ENCODE assay signal across 8 cellular contexts in the genomic region with DNA sequence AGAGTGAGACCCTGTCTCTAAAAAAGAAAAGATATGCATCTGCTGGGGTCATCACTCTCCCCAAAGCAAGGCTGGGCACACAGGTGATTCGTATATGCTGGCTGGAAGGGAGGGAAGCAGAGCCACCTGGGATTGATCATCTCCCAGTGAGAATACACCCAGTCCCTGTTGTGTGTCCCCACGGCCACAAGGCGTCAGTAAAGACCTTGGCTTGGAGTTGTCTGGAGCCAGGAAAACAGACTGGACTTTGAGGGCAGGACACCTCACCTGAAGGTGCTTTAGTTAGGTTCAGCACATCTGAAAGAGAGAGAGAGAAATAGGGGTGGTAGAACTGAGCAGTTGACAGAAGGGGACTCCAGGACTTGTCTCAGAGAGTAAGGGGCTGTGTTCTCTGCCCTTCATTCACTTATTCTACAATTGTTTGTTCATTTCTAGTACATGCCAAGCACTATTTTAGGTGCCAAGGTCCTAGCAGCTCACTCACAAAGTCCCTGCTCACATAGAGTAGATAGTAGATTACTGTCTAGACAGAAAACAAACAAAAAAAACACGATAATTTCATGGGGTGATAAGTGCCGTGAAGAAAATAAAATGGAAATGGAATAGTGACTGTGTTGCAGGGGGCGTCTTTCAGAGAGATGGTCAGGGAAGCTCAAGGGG. TPM values are rescaled to one million over a fixed set of nuclear protein-coding genes. Genes with fewer than 3 reads are reported as not detected.
DNase-seq lines count a peak whose midpoint lies in the region; ATAC-seq and TF ChIP-seq lines count a peak whose summit lies in the region.

No MANE protein-coding gene starts in this region.

- H3K4me1 ChIP-seq in Caco-2 (no peaks in the 10 kb centered on the region), upper lobe of right lung (no peaks in the 10 kb centered on the region)

- in situ Hi-C loops in T47D (cut with HindIII; ENCODE audit: low pct_unique_long_range_greater_than_20kb, low sequenced_read_pairs): no loop called here

- peak overlapping the region; percentile 53 for H3K27ac Mint-ChIP-seq in Caco-2 (ENCODE audit: unreplicated experiment)
- no peak overlapping the region for H3K27ac Mint-ChIP-seq in HFFc6
- H3K27ac Mint-ChIP-seq in immature natural killer cell: no peak overlapping the region

- H3K4me1 Mint-ChIP-seq in Caco-2 (ENCODE audit: low read depth, unreplicated experiment): peaks cover 15% of the 10 kb centered on the region
- peaks cover 23% of the 10 kb centered on the region for H3K4me1 Mint-ChIP-seq in HFFc6 (ENCODE audit: low read depth)
- H3K4me1 Mint-ChIP-seq in immature natural killer cell: peaks cover 16 to 21% of the 10 kb centered on the region in 2 donors

- H3K9me3 ChIP-seq in Caco-2 (no peaks in the 10 kb centered on the region), upper lobe of right lung (no peaks in the 10 kb centered on the region)

- CTCF ChIA-PET in Caco-2 (lab: Charles Lee): interaction anchor here (0.8 to 1.5 kb wide), 4 partner anchors 75 to 131 kb away, joined by 3 to 11 read pairs (median 4); no protein-coding TSS in a partner anchor

- no peak overlapping the region for H3K27ac ChIP-seq in upper lobe of right lung

- no TSS peak for BruUV-seq in Caco-2 (replicated peaks; lab: Mats Ljungman, UMichigan)

- H3K4me3 Mint-ChIP-seq in Caco-2 (ENCODE audit: unreplicated experiment) (no peak overlapping the region), HFFc6 (no peak overlapping the region), immature natural killer cell (no peak overlapping the region)

- POLR2A ChIA-PET in Caco-2 (lab: Charles Lee): no interaction called here

- H3K27me3 ChIP-seq in Caco-2 (replicated peaks; ENCODE audit: control insufficient read depth, insufficient read depth, low read length) (no peaks in the 10 kb centered on the region), upper lobe of right lung (no peaks in the 10 kb centered on the region)

- H3K27me3 Mint-ChIP-seq in Caco-2 (ENCODE audit: insufficient read depth, unreplicated experiment) (no peaks in the 10 kb centered on the region), HFFc6 (ENCODE audit: insufficient read depth) (peaks cover 11% of the 10 kb centered on the region), immature natural killer cell (ENCODE audit: low read depth in 3 of 3) (peaks cover 0 to 2% (median 0%) of the 10 kb centered on the region in 3 donors)

- intact Hi-C loops in Caco-2 (cut with micrococcal nuclease; ENCODE audit: unreplicated experiment) (loop anchor here (1.0 kb wide), 1 partner anchor 104 kb away; no protein-coding TSS in a partner anchor), upper lobe of right lung (cut with DNase I) (loop anchor here (5.0 to 10.0 kb wide), 2 partner anchors 104 to 234 kb away; no protein-coding TSS in a partner anchor)

- DNase-seq in Caco-2 (peak; percentile 71 to 77), HFFc6 (peak; percentile 64), NCI-H82 (lab: John Stamatoyannopoulos, UW) (peak; percentile 88), T47D (ENCODE audit: low read depth in 1 of 2, low spot score in 1 of 2) (peak; percentile 31 to 88), kidney glomerular epithelial cell (lab: John Stamatoyannopoulos, UW) (peak; percentile 70), upper lobe of right lung (peak; percentile 77), cerebellar nuclear complex (lab: John Stamatoyannopoulos, UW) (no peak), immature natural killer cell (no peak)

- no peak overlapping the region for H3K4me3 ChIP-seq in Caco-2 (ENCODE audit: low read depth, low read length)
- no peak overlapping the region for H3K4me3 ChIP-seq in upper lobe of right lung

- no peaks in the 10 kb centered on the region for H3K9me3 Mint-ChIP-seq in Caco-2 (ENCODE audit: unreplicated experiment)
- no peaks in the 10 kb centered on the region for H3K9me3 Mint-ChIP-seq in HFFc6
- no peaks in the 10 kb centered on the region for H3K9me3 Mint-ChIP-seq in immature natural killer cell

- no peaks in the 10 kb centered on the region for H3K36me3 Mint-ChIP-seq in Caco-2 (ENCODE audit: insufficient read depth, unreplicated experiment)
- H3K36me3 Mint-ChIP-seq in HFFc6 (ENCODE audit: low read depth): no peaks in the 10 kb centered on the region
- no peaks in the 10 kb centered on the region for H3K36me3 Mint-ChIP-seq in immature natural killer cell

- H3K36me3 ChIP-seq in Caco-2 (ENCODE audit: control insufficient read depth, insufficient read depth, low read length): no peaks in the 10 kb centered on the region
- no peaks in the 10 kb centered on the region for H3K36me3 ChIP-seq in upper lobe of right lung

- TF ChIP-seq CTCF in Caco-2 (IDR thresholded peaks at IDR 0.05; ENCODE audit: insufficient read depth in 1 of 2, low read depth in 1 of 2, low read length in 1 of 2, severe bottlenecking in 1 of 2, unreplicated experiment in 1 of 2) (peak; percentile 76 to 79), HFFc6 (IDR thresholded peaks at IDR 0.05) (peak; percentile 93), upper lobe of right lung (IDR thresholded peaks at IDR 0.05) (peak; percentile 85)

- ATAC-seq in upper lobe of right lung: peak; percentile 93

RNA-seq across cellular contexts. Expression of gene CITED4, which starts 13.5 kb away (rescaled TPM):
- total RNA-seq in Caco-2 (2022) (17.8 and 19.5 TPM in 2 replicates), upper lobe of right lung (23.2 TPM)
- total RNA-seq in HFFc6 (2021; fragmentation: NEBNext Ultra II Directional; extraction: Animal tissue kit (Norgen Biotek cat#: 25700)): 1 to 10 TPM; 1.7 to 5.3 (median 3.8) TPM
- 1 to 10 TPM; 2.1 to 3.5 (median 2.7) TPM for polyA plus RNA-seq in immature natural killer cell

Comparison
In these comparisons a context has a peak if more than half of its experiments do, and no peak if none do; other contexts are left out.
1. DNase-seq: peak in Caco-2 (2 of 2), HFFc6 (single experiment), NCI-H82 (single experiment), T47D (2 of 2), kidney glomerular epithelial cell (single experiment) and upper lobe of right lung (single experiment); none in cerebellar nuclear complex (0 of 2) and immature natural killer cell (0 of 3).
2. Peak in every context shown above with its lines, with median percentiles within 50 percentile points of each other: CTCF ChIP-seq.